14 cellular contexts compared by ENCODE assay signal in genomic region chr5:103862398-103862797, GRCh38.
DNase-seq lines count a peak whose midpoint lies in the region; ATAC-seq and TF ChIP-seq lines count a peak whose summit lies in the region.
"Had no signal": no experiment of that assay in that cellular context is flagged by ENCODE, and none has a peak within 500 bp of the region (broad histone marks: within the 10 kb centered on the region; RNA-seq: fewer than 3 reads in every experiment).

No MANE protein-coding gene starts in this region.

- no peak overlapping the region for H3K27ac ChIP-seq in A673 (ENCODE audit: low read depth, low read length, poor library complexity, severe bottlenecking)
- no peak overlapping the region for H3K27ac ChIP-seq in upper lobe of right lung
- H3K27ac ChIP-seq in psoas muscle = no peak overlapping the region
- H3K27ac ChIP-seq: C4-2B had no signal

- CTCF ChIA-PET in A673 (lab: Charles Lee) = no interaction called here

- POLR2A ChIA-PET in A673 (lab: Charles Lee; ENCODE audit: low non-redundant PET) = no interaction called here

- peak; percentile 15 for DNase-seq in A673 (ENCODE audit: low spot score)
- peak; percentile 75 for DNase-seq in NCI-H226
- DNase-seq in astrocyte of the cerebellum (ENCODE audit: low read depth) = peak; percentile 39
- peak; percentile 3 for DNase-seq in glomerular visceral epithelial cell (ENCODE audit: extremely low spot score)
- no peak for DNase-seq in NCI-H1930 (lab: John Stamatoyannopoulos, UW)
- DNase-seq in upper lobe of right lung = no peak
- no peak for DNase-seq in ecto neural progenitor cell (ENCODE audit: low spot score)
- DNase-seq in psoas muscle = no peak
- DNase-seq: BE2C; CD4-positive, alpha-beta memory T cell; DMS79 treated with DMSO at 0.1 percent for 48 hours; GDM1 had no signal

- H3K4me1 ChIP-seq in A673 (ENCODE audit: insufficient read depth, low read length, poor library complexity, severe bottlenecking) (no peaks in the 10 kb centered on the region), upper lobe of right lung (no peaks in the 10 kb centered on the region), psoas muscle (no peaks in the 10 kb centered on the region)
- H3K4me1 ChIP-seq: BE2C, HAP-1 had no signal

- in situ Hi-C loops in astrocyte of the cerebellum (cut with HindIII; ENCODE audit: low sequenced_read_pairs) = no loop called here

- no peak for TF ChIP-seq CTCF in A673 (conservative IDR thresholded peaks at IDR 0.05; ENCODE audit: low read depth, low read length)
- no peak for TF ChIP-seq CTCF in astrocyte of the cerebellum (IDR thresholded peaks at IDR 0.05; ENCODE audit: low read depth, low read length, missing control alignments)
- no peak for TF ChIP-seq CTCF in upper lobe of right lung (IDR thresholded peaks at IDR 0.05)
- TF ChIP-seq CTCF in psoas muscle (IDR thresholded peaks at IDR 0.05) = no peak

- WGBS in psoas muscle, 3 donors = 66 to 86% (median 73%) methylated on average over 3 of the region's 3 CpGs

- H3K4me3 ChIP-seq in A673 (ENCODE audit: low read depth, low read length, poor library complexity, severe bottlenecking) (no peak overlapping the region), astrocyte of the cerebellum (ENCODE audit: low read depth, low read length) (no peak overlapping the region), upper lobe of right lung (no peak overlapping the region), psoas muscle (no peak overlapping the region)
- H3K4me3 ChIP-seq: HAP-1 had no signal

- ATAC-seq in upper lobe of right lung = no peak
- no peak for ATAC-seq in psoas muscle

- no TSS peak for BruUV-seq in A673 (replicated peaks; lab: Mats Ljungman, UMichigan)

- intact Hi-C loops in A673 (cut with micrococcal nuclease; ENCODE audit: unreplicated experiment) = no loop called here
- intact Hi-C loops in upper lobe of right lung (cut with DNase I) = no loop called here
- intact Hi-C loops in psoas muscle (cut with DNase I) = no loop called here

- H3K9me3 ChIP-seq in A673 (ENCODE audit: low read depth, low read length, poor library complexity, severe bottlenecking) = no peaks in the 10 kb centered on the region
- no peaks in the 10 kb centered on the region for H3K9me3 ChIP-seq in upper lobe of right lung
- no peaks in the 10 kb centered on the region for H3K9me3 ChIP-seq in psoas muscle
- H3K9me3 ChIP-seq: BE2C, HAP-1 had no signal

- H3K36me3 ChIP-seq in A673 (ENCODE audit: insufficient read depth, low read length, poor library complexity, severe bottlenecking) (no peaks in the 10 kb centered on the region), upper lobe of right lung (no peaks in the 10 kb centered on the region), psoas muscle (ENCODE audit: insufficient read depth in 1 of 2, low read depth in 1 of 2) (no peaks in the 10 kb centered on the region)
- H3K36me3 ChIP-seq: BE2C, HAP-1 had no signal

- H3K27me3 ChIP-seq in A673 (replicated peaks; ENCODE audit: insufficient read depth, low read depth, low read length, poor library complexity) (no peaks in the 10 kb centered on the region), upper lobe of right lung (no peaks in the 10 kb centered on the region), psoas muscle (ENCODE audit: insufficient read depth in 3 of 3, low read length in 2 of 3) (peaks cover 0 to 3% (median 0%) of the 10 kb centered on the region in 3 donors)
- H3K27me3 ChIP-seq: BE2C had no signal

Comparison
In these comparisons a context has a peak if more than half of its experiments do, and no peak if none do; other contexts are left out.
1. DNase-seq: peak in A673 (single experiment), NCI-H226 (single experiment), astrocyte of the cerebellum (single experiment) and glomerular visceral epithelial cell (single experiment); none in NCI-H1930 (0 of 2), upper lobe of right lung (single experiment), ecto neural progenitor cell (single experiment) and psoas muscle (0 of 2).